Comparison of ENCODE assay signal across 28 cellular contexts in the genomic region with DNA sequence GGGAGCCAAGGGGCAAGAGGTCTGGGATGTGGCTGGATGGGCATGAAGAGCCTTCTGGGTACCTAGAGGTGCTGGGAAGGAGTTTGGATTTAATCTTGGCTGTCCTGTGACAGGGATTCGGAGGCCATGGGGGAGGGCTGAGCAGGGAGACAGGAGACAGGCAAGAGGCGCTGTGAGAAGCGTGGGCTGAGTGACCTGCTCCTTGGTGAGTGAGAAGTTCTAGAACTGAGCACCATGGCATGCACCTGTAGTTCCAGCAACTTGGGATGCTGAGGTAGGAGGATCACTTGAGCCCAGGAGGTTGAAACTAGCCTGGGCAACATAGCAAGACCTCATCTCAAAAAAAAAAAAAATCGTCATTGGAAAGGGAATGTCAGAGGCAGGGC.
A peak's percentile ranks its signal among the peaks of the same experiment; 100 is the strongest.
DNase-seq lines count a peak whose midpoint lies in the region; ATAC-seq and TF ChIP-seq lines count a peak whose summit lies in the region.
"Had no signal": no experiment of that assay in that cellular context is flagged by ENCODE, and none has a peak within 500 bp of the region (broad histone marks: within the 10 kb centered on the region; RNA-seq: fewer than 3 reads in every experiment).

No MANE protein-coding gene starts in this region.

- no peak overlapping the region for H3K4me3 ChIP-seq in HCT116 (replicated peaks in 1 of 2; ENCODE audit: low read depth in 1 of 2, low read length in 2 of 2)
- no peak overlapping the region for H3K4me3 ChIP-seq in neural progenitor cell
- H3K4me3 ChIP-seq: cardiac muscle cell, left lung, Peyer's patch, psoas muscle, upper lobe of right lung had no signal

- no peak overlapping the region for H3K9ac ChIP-seq in HCT116 (ENCODE audit: low read length)
- no peak overlapping the region for H3K9ac ChIP-seq in neural progenitor cell

- H3K9me3 Mint-ChIP-seq in activated T-cell treated with anti-CD3 and anti-CD28 coated beads, Interleukin-2, amount 50 U/mL, for 24 hours = no peaks in the 10 kb centered on the region
- H3K9me3 Mint-ChIP-seq in activated T-cell treated with anti-CD3 and anti-CD28 coated beads, Interleukin-2, amount 50 U/mL, for 4 hours = no peaks in the 10 kb centered on the region
- H3K9me3 Mint-ChIP-seq in brain (no peaks in the 10 kb centered on the region), neural progenitor cell (no peaks in the 10 kb centered on the region)

- no peak for ATAC-seq in activated T-cell treated with anti-CD3 and anti-CD28 coated beads, Interleukin-2, amount 50 U/mL, for 4 hours
- ATAC-seq in HCT116 (no peak), HG02798 (IDR thresholded peaks at IDR 0.05; ENCODE audit: poor library complexity, unreplicated experiment) (no peak), HG03439 (IDR thresholded peaks at IDR 0.05; ENCODE audit: unreplicated experiment) (no peak), HG02763 (IDR thresholded peaks at IDR 0.05; ENCODE audit: unreplicated experiment) (no peak)
- ATAC-seq: left lung, psoas muscle, upper lobe of right lung had no signal

- peaks cover 11 to 12% of the 10 kb centered on the region in 2 experiments; a peak in 3 of 4 replicates for H3K36me3 ChIP-seq in HCT116 (ENCODE audit: control insufficient read depth in 1 of 2, insufficient read depth in 2 of 2, low read length in 2 of 2)
- H3K36me3 ChIP-seq in neural progenitor cell = no peaks in the 10 kb centered on the region

- H3K4me1 ChIP-seq in HCT116 (ENCODE audit: control insufficient read depth in 1 of 2, insufficient read depth in 2 of 2, low read length in 2 of 2) = peaks cover 11 to 44% of the 10 kb centered on the region in 2 experiments
- H3K4me1 ChIP-seq in neural progenitor cell = peaks cover 6% of the 10 kb centered on the region
- H3K4me1 ChIP-seq: psoas muscle had no signal

- intact Hi-C loops in HCT116 (cut with micrococcal nuclease) = no loop called here

- H3K27ac ChIP-seq in HCT116 (ENCODE audit: low read depth, low read length) = no peak overlapping the region
- H3K27ac ChIP-seq in neural progenitor cell = no peak overlapping the region
- H3K27ac ChIP-seq: cardiac muscle cell, left lung, Peyer's patch, psoas muscle, upper lobe of right lung, VCaP had no signal

- CTCF ChIA-PET in HCT116 (lab: Charles Lee) = no interaction called here

- no peaks in the 10 kb centered on the region for H3K9me2 ChIP-seq in HCT116 (ENCODE audit: insufficient read depth)

- no peak for TF ChIP-seq RAD21 in HCT116 (IDR thresholded peaks at IDR 0.05; ENCODE audit: low read depth)

- H3K4me1 Mint-ChIP-seq in activated T-cell treated with anti-CD3 and anti-CD28 coated beads, Interleukin-2, amount 50 U/mL, for 24 hours (ENCODE audit: low read depth) = peaks cover 2% of the 10 kb centered on the region
- peaks cover 4% of the 10 kb centered on the region for H3K4me1 Mint-ChIP-seq in activated T-cell treated with anti-CD3 and anti-CD28 coated beads, Interleukin-2, amount 50 U/mL, for 4 hours (ENCODE audit: low read depth)
- peaks cover 56% of the 10 kb centered on the region for H3K4me1 Mint-ChIP-seq in brain
- peaks cover 37% of the 10 kb centered on the region for H3K4me1 Mint-ChIP-seq in neural progenitor cell
- H3K4me1 Mint-ChIP-seq: CD14-positive monocyte had no signal

- no peaks in the 10 kb centered on the region for H3F3A ChIP-seq in neural progenitor cell (ENCODE audit: low read depth)

- peaks cover 56% of the 10 kb centered on the region for H3K36me3 Mint-ChIP-seq in activated T-cell treated with anti-CD3 and anti-CD28 coated beads, Interleukin-2, amount 50 U/mL, for 24 hours (ENCODE audit: low read depth)
- peaks cover 29% of the 10 kb centered on the region for H3K36me3 Mint-ChIP-seq in activated T-cell treated with anti-CD3 and anti-CD28 coated beads, Interleukin-2, amount 50 U/mL, for 4 hours (ENCODE audit: insufficient read depth)
- peaks cover 59% of the 10 kb centered on the region for H3K36me3 Mint-ChIP-seq in brain
- H3K36me3 Mint-ChIP-seq in neural progenitor cell = peaks cover 42% of the 10 kb centered on the region

- H3K4me2 ChIP-seq in HCT116 (ENCODE audit: low read length) = no peak overlapping the region; the same call in 1 of the 2 replicates
- H3K4me2 ChIP-seq in neural progenitor cell = no peak overlapping the region

- no peaks in the 10 kb centered on the region for H4K20me1 ChIP-seq in HCT116 (ENCODE audit: insufficient read depth)
- no peaks in the 10 kb centered on the region for H4K20me1 ChIP-seq in neural progenitor cell (ENCODE audit: low read depth)

- TSS peak; percentile 9 for BruUV-seq in HCT116 (replicated peaks; lab: Mats Ljungman, UMichigan)

- no peak overlapping the region for H2AFZ ChIP-seq in HCT116 (ENCODE audit: low read depth, low read length, poor library complexity, severe bottlenecking)
- no peak overlapping the region for H2AFZ ChIP-seq in neural progenitor cell (replicated peaks)

- RAD21 ChIA-PET in HCT116 (lab: Charles Lee; ENCODE audit: low non-redundant PET in 1 of 2, low total read pairs in 2 of 2, uncharacterized antibody in 2 of 2, unreplicated experiment in 2 of 2) = no interaction called here

- POLR2A ChIA-PET in HCT116 (lab: Charles Lee) = no interaction called here

- no peak for TF ChIP-seq POLR2A in HCT116 (IDR thresholded peaks at IDR 0.05; ENCODE audit: borderline replicate concordance, extremely low read depth, insufficient read depth, insufficient read length)

- H3K27me3 Mint-ChIP-seq in activated T-cell treated with anti-CD3 and anti-CD28 coated beads, Interleukin-2, amount 50 U/mL, for 24 hours = no peaks in the 10 kb centered on the region
- H3K27me3 Mint-ChIP-seq in activated T-cell treated with anti-CD3 and anti-CD28 coated beads, Interleukin-2, amount 50 U/mL, for 4 hours (ENCODE audit: low read depth) = no peaks in the 10 kb centered on the region
- no peaks in the 10 kb centered on the region for H3K27me3 Mint-ChIP-seq in brain
- no peaks in the 10 kb centered on the region for H3K27me3 Mint-ChIP-seq in neural progenitor cell (ENCODE audit: insufficient read depth, low read depth)
- H3K27me3 Mint-ChIP-seq: activated naive CD8-positive, alpha-beta T cell had no signal

- no peak for DNase-seq in activated T-cell treated with anti-CD3 and anti-CD28 coated beads, Interleukin-2, amount 50 U/mL, for 24 hours
- DNase-seq in activated T-cell treated with anti-CD3 and anti-CD28 coated beads, Interleukin-2, amount 50 U/mL, for 4 hours = no peak
- no peak for DNase-seq in HCT116 (ENCODE audit: low read depth, low spot score)
- DNase-seq in neural progenitor cell (ENCODE audit: low spot score) = no peak
- DNase-seq: 8988T; activated CD4-positive, alpha-beta T cell treated with anti-CD3 and anti-CD28 coated beads for 4 hours; cortex of kidney; effector memory CD4-positive, alpha-beta T cell; erythroblast; NCI-H1694; NCI-H446; NCI-H748 treated with DMSO at 0.1 percent for 48 hours; occipital lobe; Peyer's patch; SIG-M5; stimulated activated CD4-positive, alpha-beta T cell treated with anti-CD3 and anti-CD28 coated beads, Interleukin-4, amount 100 ng/mL, for 4 hours; T-helper 9 cell; upper lobe of right lung had no signal

- peak overlapping the region; percentile 24 for H3K27ac Mint-ChIP-seq in activated T-cell treated with anti-CD3 and anti-CD28 coated beads, Interleukin-2, amount 50 U/mL, for 24 hours
- H3K27ac Mint-ChIP-seq in brain (peak overlapping the region in 4 of 5 experiments; percentile 70 to 99 (median 85)), neural progenitor cell (peak overlapping the region; percentile 91)
- H3K27ac Mint-ChIP-seq: activated naive CD8-positive, alpha-beta T cell had no signal

- no peak overlapping the region for H3K4me3 Mint-ChIP-seq in activated T-cell treated with anti-CD3 and anti-CD28 coated beads, Interleukin-2, amount 50 U/mL, for 24 hours
- no peak overlapping the region for H3K4me3 Mint-ChIP-seq in activated T-cell treated with anti-CD3 and anti-CD28 coated beads, Interleukin-2, amount 50 U/mL, for 4 hours
- H3K4me3 Mint-ChIP-seq in brain (no peak overlapping the region), neural progenitor cell (no peak overlapping the region)
- H3K4me3 Mint-ChIP-seq: activated naive CD8-positive, alpha-beta T cell; CD14-positive monocyte had no signal

- H3K9me3 ChIP-seq in HCT116 (ENCODE audit: control insufficient read depth in 1 of 2, insufficient read depth in 1 of 2, low read depth in 1 of 2, low read length in 2 of 2) = no peaks in the 10 kb centered on the region
- H3K9me3 ChIP-seq in neural progenitor cell (ENCODE audit: low read depth) = no peaks in the 10 kb centered on the region
- H3K9me3 ChIP-seq: left lung, Peyer's patch, psoas muscle, upper lobe of right lung had no signal

- TF ChIP-seq CTCF in HCT116 (IDR thresholded peaks at IDR 0.05 in 2 of 3, conservative IDR thresholded peaks at IDR 0.05 in 1 of 3; ENCODE audit: borderline replicate concordance in 1 of 3, insufficient read depth in 1 of 3, low read depth in 2 of 3, low read length in 2 of 3) = no peak
- TF ChIP-seq CTCF in brain (conservative IDR thresholded peaks at IDR 0.05) = no peak
- no peak for TF ChIP-seq CTCF in neural progenitor cell (IDR thresholded peaks at IDR 0.05)

- H3K27me3 ChIP-seq in HCT116 (ENCODE audit: insufficient read depth, low read length) (no peaks in the 10 kb centered on the region), neural progenitor cell (no peaks in the 10 kb centered on the region)
- H3K27me3 ChIP-seq: cardiac muscle cell, left lung, Peyer's patch, upper lobe of right lung had no signal

- H3K79me2 ChIP-seq in HCT116 (ENCODE audit: insufficient read depth, low read length) (no peaks in the 10 kb centered on the region), neural progenitor cell (ENCODE audit: low read depth) (no peaks in the 10 kb centered on the region)

TF ChIP-seq in HCT116, 20 proteins besides CTCF, POLR2A, EP300 and RAD21:
- no peak for TF ChIP-seq POLR2AphosphoS5 (IDR thresholded peaks at IDR 0.05; ENCODE audit: low read depth, low read length)
- no peak for TF ChIP-seq ZBTB33 (IDR thresholded peaks at IDR 0.05; ENCODE audit: extremely low read depth, insufficient replicate concordance, low read length)

Comparison
In these comparisons a context has a peak if more than half of its experiments do, and no peak if none do; other contexts are left out.
1. H3K27ac Mint-ChIP-seq: peak in every context shown above with its lines; median percentile 91 in neural progenitor cell; 85 in brain; 24 in activated T-cell treated with anti-CD3 and anti-CD28 coated beads, Interleukin-2, amount 50 U/mL, for 24 hours.